8 cellular contexts compared by ENCODE assay signal in genomic region chr9:109907400-109907799, GRCh38.
A peak's percentile ranks its signal among the peaks of the same experiment; 100 is the strongest.
DNase-seq lines count a peak whose midpoint lies in the region; ATAC-seq and TF ChIP-seq lines count a peak whose summit lies in the region.

No MANE protein-coding gene starts in this region.

- no peak for TF ChIP-seq CTCF in right atrium auricular region (IDR thresholded peaks at IDR 0.05)

- DNase-seq in stimulated activated naive CD8-positive, alpha-beta T cell treated with anti-CD3 and anti-CD28 coated beads, Interleukin-15, Interleukin-2, amounts not matched to agents 100 U/mL and 50 U/mL, for 24 hours: no peak
- DNase-seq in stimulated activated naive CD8-positive, alpha-beta T cell treated with anti-CD3 and anti-CD28 coated beads, Interleukin-15, amount 100 ng/mL, for 72 hours: no peak
- peak; percentile 68 for DNase-seq in right atrium auricular region (ENCODE audit: low spot score)
- DNase-seq in stimulated activated CD4-positive, alpha-beta T cell treated with anti-CD3 and anti-CD28 coated beads, Interleukin-4, amount 100 ng/mL, for 4 hours: no peak
- no peak for DNase-seq in NOMO-1 (lab: John Stamatoyannopoulos, UW; ENCODE audit: unreplicated experiment in 2 of 2)
- DNase-seq in stimulated activated CD4-positive, alpha-beta T cell treated with anti-CD3 and anti-CD28 coated beads, Interleukin-4, amount 100 ng/mL, for 1 hour: no peak

- peak overlapping the region; percentile 17 to 56 for H3K27ac ChIP-seq in right atrium auricular region

- H3K27ac Mint-ChIP-seq in stimulated activated naive CD8-positive, alpha-beta T cell treated with anti-CD3 and anti-CD28 coated beads, Interleukin-15, amount 100 ng/mL, for 72 hours: no peak overlapping the region

- H3K27me3 ChIP-seq in right atrium auricular region: no peaks in the 10 kb centered on the region

- H3K4me3 Mint-ChIP-seq in stimulated activated naive CD8-positive, alpha-beta T cell treated with anti-CD3 and anti-CD28 coated beads, Interleukin-15, amount 100 ng/mL, for 72 hours: no peak overlapping the region

- no peak overlapping the region for H3K4me3 ChIP-seq in right atrium auricular region

- peaks cover 0 to 79% of the 10 kb centered on the region in 2 donors for H3K4me1 ChIP-seq in right atrium auricular region

- no peaks in the 10 kb centered on the region for H3K9me3 Mint-ChIP-seq in stimulated activated naive CD8-positive, alpha-beta T cell treated with anti-CD3 and anti-CD28 coated beads, Interleukin-15, amount 100 ng/mL, for 72 hours

- ATAC-seq in stimulated activated naive CD8-positive, alpha-beta T cell treated with anti-CD3 and anti-CD28 coated beads, Interleukin-15, Interleukin-2, amounts not matched to agents 100 U/mL and 50 U/mL, for 24 hours: peak; percentile 23
- no peak for ATAC-seq in stimulated activated naive CD8-positive, alpha-beta T cell treated with anti-CD3 and anti-CD28 coated beads, Interleukin-15, amount 100 ng/mL, for 72 hours
- ATAC-seq in HG03520 (IDR thresholded peaks at IDR 0.05; ENCODE audit: unreplicated experiment) (peak; percentile 77), GM21515 (IDR thresholded peaks at IDR 0.05; ENCODE audit: unreplicated experiment) (no peak)

- no peaks in the 10 kb centered on the region for H3K9me3 ChIP-seq in right atrium auricular region

- H3K27me3 Mint-ChIP-seq in stimulated activated naive CD8-positive, alpha-beta T cell treated with anti-CD3 and anti-CD28 coated beads, Interleukin-15, amount 100 ng/mL, for 72 hours: no peaks in the 10 kb centered on the region

- no peaks in the 10 kb centered on the region for H3K4me1 Mint-ChIP-seq in stimulated activated naive CD8-positive, alpha-beta T cell treated with anti-CD3 and anti-CD28 coated beads, Interleukin-15, amount 100 ng/mL, for 72 hours

- H3K36me3 ChIP-seq in right atrium auricular region: no peaks in the 10 kb centered on the region

Comparison
In these comparisons a context has a peak if more than half of its experiments do, and no peak if none do; other contexts are left out.
1. ATAC-seq: peak in stimulated activated naive CD8-positive, alpha-beta T cell treated with anti-CD3 and anti-CD28 coated beads, Interleukin-15, Interleukin-2, amounts not matched to agents 100 U/mL and 50 U/mL, for 24 hours (single experiment) and HG03520 (single experiment); none in stimulated activated naive CD8-positive, alpha-beta T cell treated with anti-CD3 and anti-CD28 coated beads, Interleukin-15, amount 100 ng/mL, for 72 hours (single experiment) and GM21515 (single experiment).